ENCODE assay signal across 1 cellular context in genomic region chr2:108621087-108621559, GRCh38.
A peak's percentile ranks its signal among the peaks of the same experiment; 100 is the strongest.
TF ChIP-seq lines count a peak whose summit lies in the region.

No MANE protein-coding gene starts in this region.

TF ChIP-seq in K562, 482 proteins besides CTCF, POLR2A, EP300 and RAD21 (continued from another document and continues in another):
- TF ChIP-seq GTF3C2 (IDR thresholded peaks at IDR 0.05; ENCODE audit: borderline replicate concordance, extremely low read depth, insufficient read length) (no peak), SMARCA4 (IDR thresholded peaks at IDR 0.05) (peak; percentile 64), NUFIP1 (IDR thresholded peaks at IDR 0.05; ENCODE audit: partially characterized antibody) (no peak), ZNF134 (CRISPR knock-in tag; conservative IDR thresholded peaks at IDR 0.05) (no peak), CBFB (CRISPR knock-in tag; IDR thresholded peaks at IDR 0.05) (no peak), BHLHE40 (IDR thresholded peaks at IDR 0.05; ENCODE audit: low read length) (0 out of 2 replicates have a peak, but pooled peaks have one; percentile 22), ZNF282 (CRISPR knock-in tag; IDR thresholded peaks at IDR 0.05) (no peak), SIX5 (IDR thresholded peaks at IDR 0.05; ENCODE audit: borderline replicate concordance in 1 of 2, insufficient read depth in 1 of 2, low read depth in 1 of 2, low read length in 2 of 2) (no peak), FOXJ3 (CRISPR knock-in tag; IDR thresholded peaks at IDR 0.05) (no peak), MCM5 (IDR thresholded peaks at IDR 0.05; ENCODE audit: low read depth) (no peak), NFE2 (IDR thresholded peaks at IDR 0.05; ENCODE audit: low read depth) (peak; percentile 74), MAFG (tag; conservative IDR thresholded peaks at IDR 0.05) (peak; percentile 43), SLC30A9 (CRISPR knock-in tag; IDR thresholded peaks at IDR 0.05) (no peak), ASH1L (IDR thresholded peaks at IDR 0.05; ENCODE audit: borderline replicate concordance, low read depth, partially characterized antibody) (no peak), JUND (IDR thresholded peaks at IDR 0.05; ENCODE audit: borderline replicate concordance, low read depth, low read length) (0 out of 2 replicates have a peak, but pooled peaks have one; percentile 54), JUND (tag; IDR thresholded peaks at IDR 0.05; ENCODE audit: borderline replicate concordance, low read depth, low read length) (peak; percentile 23; the same call in 2 of the 3 replicates), RBBP5 (IDR thresholded peaks at IDR 0.05; ENCODE audit: borderline replicate concordance, insufficient read depth, low read length, poor library complexity, severe bottlenecking) (no peak), EWSR1 (IDR thresholded peaks at IDR 0.05; ENCODE audit: borderline replicate concordance, low read depth, partially characterized antibody) (no peak), KLF1 (tag; IDR thresholded peaks at IDR 0.05) (no peak), ZNF551 (CRISPR knock-in tag; IDR thresholded peaks at IDR 0.05) (no peak), NCOA6 (IDR thresholded peaks at IDR 0.05) (no peak), RREB1 (CRISPR knock-in tag; IDR thresholded peaks at IDR 0.05) (no peak), SRSF9 (IDR thresholded peaks at IDR 0.05; ENCODE audit: borderline replicate concordance, low read depth, low read length) (no peak), HDAC2 (IDR thresholded peaks at IDR 0.05) (peak; percentile 79), FOXJ2 (tag; IDR thresholded peaks at IDR 0.05) (0 out of 2 replicates have a peak, but pooled peaks have one; percentile 54), CHD4 (IDR thresholded peaks at IDR 0.05; ENCODE audit: insufficient read depth, insufficient replicate concordance, low read depth, low read length, poor library complexity, severe bottlenecking) (no peak), NRF1 (conservative IDR thresholded peaks at IDR 0.05 in 1 of 2, IDR thresholded peaks at IDR 0.05 in 1 of 2) (peak; percentile 26 to 31; a peak in 1 of 4 replicates), ZNF347 (CRISPR knock-in tag; IDR thresholded peaks at IDR 0.05; ENCODE audit: low read depth) (no peak), ZBTB12 (CRISPR knock-in tag; IDR thresholded peaks at IDR 0.05) (no peak), CBX5 (IDR thresholded peaks at IDR 0.05; ENCODE audit: borderline replicate concordance, low read depth) (0 out of 2 replicates have a peak, but pooled peaks have one; percentile 57), YY1 (IDR thresholded peaks at IDR 0.05; ENCODE audit: borderline replicate concordance in 1 of 3, control insufficient read depth in 1 of 3, extremely low read depth in 1 of 3, insufficient read depth in 3 of 3, insufficient read length in 1 of 3, insufficient replicate concordance in 2 of 3, low read depth in 1 of 3, low read length in 2 of 3) (peak in 1 of 3 experiments; percentile 19)
- TF ChIP-seq, protein P1, sequence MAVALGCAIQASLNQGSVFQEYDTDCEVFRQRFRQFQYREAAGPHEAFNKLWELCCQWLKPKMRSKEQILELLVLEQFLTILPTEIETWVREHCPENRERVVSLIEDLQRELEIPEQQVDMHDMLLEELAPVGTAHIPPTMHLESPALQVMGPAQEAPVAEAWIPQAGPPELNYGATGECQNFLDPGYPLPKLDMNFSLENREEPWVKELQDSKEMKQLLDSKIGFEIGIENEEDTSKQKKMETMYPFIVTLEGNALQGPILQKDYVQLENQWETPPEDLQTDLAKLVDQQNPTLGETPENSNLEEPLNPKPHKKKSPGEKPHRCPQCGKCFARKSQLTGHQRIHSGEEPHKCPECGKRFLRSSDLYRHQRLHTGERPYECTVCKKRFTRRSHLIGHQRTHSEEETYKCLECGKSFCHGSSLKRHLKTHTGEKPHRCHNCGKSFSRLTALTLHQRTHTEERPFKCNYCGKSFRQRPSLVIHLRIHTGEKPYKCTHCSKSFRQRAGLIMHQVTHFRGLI (CRISPR knock-in tag; IDR thresholded peaks at IDR 0.05): no peak
- TF ChIP-seq, protein P2, sequence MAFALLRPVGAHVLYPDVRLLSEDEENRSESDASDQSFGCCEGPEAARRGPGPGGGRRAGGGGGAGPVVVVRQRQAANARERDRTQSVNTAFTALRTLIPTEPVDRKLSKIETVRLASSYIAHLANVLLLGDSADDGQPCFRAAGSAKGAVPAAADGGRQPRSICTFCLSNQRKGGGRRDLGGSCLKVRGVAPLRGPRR (CRISPR knock-in tag; IDR thresholded peaks at IDR 0.05): no peak
- TF ChIP-seq, protein P3, sequence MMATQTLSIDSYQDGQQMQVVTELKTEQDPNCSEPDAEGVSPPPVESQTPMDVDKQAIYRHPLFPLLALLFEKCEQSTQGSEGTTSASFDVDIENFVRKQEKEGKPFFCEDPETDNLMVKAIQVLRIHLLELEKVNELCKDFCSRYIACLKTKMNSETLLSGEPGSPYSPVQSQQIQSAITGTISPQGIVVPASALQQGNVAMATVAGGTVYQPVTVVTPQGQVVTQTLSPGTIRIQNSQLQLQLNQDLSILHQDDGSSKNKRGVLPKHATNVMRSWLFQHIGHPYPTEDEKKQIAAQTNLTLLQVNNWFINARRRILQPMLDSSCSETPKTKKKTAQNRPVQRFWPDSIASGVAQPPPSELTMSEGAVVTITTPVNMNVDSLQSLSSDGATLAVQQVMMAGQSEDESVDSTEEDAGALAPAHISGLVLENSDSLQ (IDR thresholded peaks at IDR 0.05): no peak
- TF ChIP-seq, protein P4, sequence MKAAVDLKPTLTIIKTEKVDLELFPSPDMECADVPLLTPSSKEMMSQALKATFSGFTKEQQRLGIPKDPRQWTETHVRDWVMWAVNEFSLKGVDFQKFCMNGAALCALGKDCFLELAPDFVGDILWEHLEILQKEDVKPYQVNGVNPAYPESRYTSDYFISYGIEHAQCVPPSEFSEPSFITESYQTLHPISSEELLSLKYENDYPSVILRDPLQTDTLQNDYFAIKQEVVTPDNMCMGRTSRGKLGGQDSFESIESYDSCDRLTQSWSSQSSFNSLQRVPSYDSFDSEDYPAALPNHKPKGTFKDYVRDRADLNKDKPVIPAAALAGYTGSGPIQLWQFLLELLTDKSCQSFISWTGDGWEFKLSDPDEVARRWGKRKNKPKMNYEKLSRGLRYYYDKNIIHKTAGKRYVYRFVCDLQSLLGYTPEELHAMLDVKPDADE (conservative IDR thresholded peaks at IDR 0.05; ENCODE audit: control insufficient read depth, low read depth, low read length): no peak
